8 cellular contexts compared by ENCODE assay signal in genomic region chr2:129877795-129878775, GRCh38.
DNase-seq lines count a peak whose midpoint lies in the region; ATAC-seq, FAIRE-seq and TF ChIP-seq lines count a peak whose summit lies in the region.

No MANE protein-coding gene starts in this region.

- no peaks in the 10 kb centered on the region for H3K23me2 ChIP-seq in H1 (ENCODE audit: low read depth, low read length)

- H3K27me3 ChIP-seq in SJCRH30 = no peaks in the 10 kb centered on the region
- no peaks in the 10 kb centered on the region for H3K27me3 ChIP-seq in H1 (replicated peaks in 1 of 4; ENCODE audit: control insufficient read depth in 3 of 4, extremely low read depth in 1 of 4, insufficient read depth in 3 of 4, low read length in 3 of 4)
- H3K27me3 ChIP-seq in thymus (ENCODE audit: control insufficient read depth, insufficient read depth) = no peaks in the 10 kb centered on the region

- no peak overlapping the region for H3K27ac Mint-ChIP-seq in activated CD4-positive, alpha-beta T cell treated with anti-CD3 and anti-CD28 coated beads, Interleukin-2, amount 10 ng/mL, durations not matched to agents 7 days and 5 days

- no peak overlapping the region for H3K23ac ChIP-seq in H1 (ENCODE audit: insufficient read length)

- no peaks in the 10 kb centered on the region for H3K9me3 Mint-ChIP-seq in activated CD4-positive, alpha-beta T cell treated with anti-CD3 and anti-CD28 coated beads, Interleukin-2, amount 10 ng/mL, durations not matched to agents 7 days and 5 days

- TF ChIP-seq POLR2A in H1 (IDR thresholded peaks at IDR 0.05; ENCODE audit: control extremely low read depth in 1 of 2, low read depth in 2 of 2, low read length in 2 of 2) = no peak

- H3K4me3 ChIP-seq in SJCRH30 (peak overlapping the region; percentile 41), H1 (ENCODE audit: extremely low read depth in 1 of 4, insufficient read depth in 2 of 4, low read depth in 3 of 4, low read length in 4 of 4) (peak overlapping the region; percentile 48 to 89 (median 58)), thymus (ENCODE audit: low read length) (peak overlapping the region; percentile 54)

- H3K9me3 ChIP-seq in SJCRH30 (replicated peaks) = no peaks in the 10 kb centered on the region; the same call in 1 of the 2 replicates
- H3K9me3 ChIP-seq in H1 (ENCODE audit: insufficient read depth in 2 of 2, low read depth in 1 of 2, low read length in 1 of 2) = no peaks in the 10 kb centered on the region; a peak in 1 of 4 replicates
- no peaks in the 10 kb centered on the region for H3K9me3 ChIP-seq in thymus (ENCODE audit: control insufficient read depth)

- no peak overlapping the region for H3K18ac ChIP-seq in H1 (ENCODE audit: extremely low read depth, low read length)

- DNase-seq in activated CD4-positive, alpha-beta T cell treated with anti-CD3 and anti-CD28 coated beads, Interleukin-2, amount 10 ng/mL, durations not matched to agents 7 days and 5 days = no peak
- no peak for DNase-seq in activated CD4-positive, alpha-beta T cell treated with anti-CD3 and anti-CD28 coated beads for 4 hours
- DNase-seq in SJCRH30 = no peak
- DNase-seq in H1 (ENCODE audit: low read depth in 1 of 2, low spot score in 2 of 2) = peak in 1 of 2 experiments; percentile 59
- DNase-seq in mesenteric fat pad (ENCODE audit: low spot score) = peak; percentile 84
- no peak for DNase-seq in dedifferentiated amniotic fluid mesenchymal stem cell (ENCODE audit: extremely low spot score)

- H2BK20ac ChIP-seq in H1 (ENCODE audit: low read length) = no peak overlapping the region

- H3K36me3 ChIP-seq in SJCRH30 (no peaks in the 10 kb centered on the region), H1 (ENCODE audit: control insufficient read depth in 2 of 4, insufficient read depth in 4 of 4, low read length in 3 of 4) (no peaks in the 10 kb centered on the region), thymus (ENCODE audit: control insufficient read depth, insufficient read depth) (no peaks in the 10 kb centered on the region)

- no peak overlapping the region for H2BK12ac ChIP-seq in H1 (ENCODE audit: low read depth, low read length)

- H4K5ac ChIP-seq in H1 (ENCODE audit: insufficient read length, low read depth, low read length) = peak overlapping the region; percentile 44

- H3K4ac ChIP-seq in H1 (replicated peaks; ENCODE audit: insufficient read length, low read depth, low read length) = no peak overlapping the region

- peak overlapping the region; percentile 63 for H3K4me3 Mint-ChIP-seq in activated CD4-positive, alpha-beta T cell treated with anti-CD3 and anti-CD28 coated beads, Interleukin-2, amount 10 ng/mL, durations not matched to agents 7 days and 5 days

- H3K27ac ChIP-seq in SJCRH30 (no peak overlapping the region), H1 (ENCODE audit: low read depth, low read length) (no peak overlapping the region), thymus (ENCODE audit: low read depth) (no peak overlapping the region)

- H2AK5ac ChIP-seq in H1 (ENCODE audit: low read depth, low read length) = no peak overlapping the region

- H3K79me2 ChIP-seq in H1 (ENCODE audit: control insufficient read depth in 1 of 2, insufficient read depth in 2 of 2, low read length in 2 of 2) = no peaks in the 10 kb centered on the region

- no peak overlapping the region for H2BK120ac ChIP-seq in H1 (replicated peaks; ENCODE audit: low read depth, low read length)

- no peak overlapping the region for H3K14ac ChIP-seq in H1 (ENCODE audit: insufficient read length)

- no peaks in the 10 kb centered on the region for H3K36me3 Mint-ChIP-seq in activated CD4-positive, alpha-beta T cell treated with anti-CD3 and anti-CD28 coated beads, Interleukin-2, amount 10 ng/mL, durations not matched to agents 7 days and 5 days (ENCODE audit: low read depth)

- H4K91ac ChIP-seq in H1 (replicated peaks; ENCODE audit: insufficient read length, low read length) = peak overlapping the region; percentile 26

- no peak overlapping the region for H2BK5ac ChIP-seq in H1 (ENCODE audit: low read depth, low read length)

- H2AFZ ChIP-seq in H1 (ENCODE audit: low read length) = no peak overlapping the region

- H4K20me1 ChIP-seq in H1 (replicated peaks in 1 of 2; ENCODE audit: control insufficient read depth in 1 of 2, insufficient read depth in 2 of 2, low read length in 2 of 2) = no peaks in the 10 kb centered on the region

- H2BK15ac ChIP-seq in H1 (ENCODE audit: low read length) = no peak overlapping the region

- CTCF ChIA-PET in activated CD4-positive, alpha-beta T cell treated with anti-CD3 and anti-CD28 coated beads, Interleukin-2, amount 10 ng/mL, durations not matched to agents 7 days and 5 days (lab: Charles Lee) = no interaction called here
- CTCF ChIA-PET in H1 (lab: Charles Lee; ENCODE audit: partially characterized antibody) = interaction anchor here (1.7 to 2.3 kb wide), 2 partner anchors 45 to 120 kb away, joined by 3 to 8 read pairs; no protein-coding TSS in a partner anchor

- no peak overlapping the region for H4K8ac ChIP-seq in H1 (ENCODE audit: extremely low read depth, insufficient read depth, low read length)

- WGBS in H1 (ENCODE audit: extremely low coverage in 1 of 2, insufficient coverage in 1 of 2, insufficient read length in 1 of 2, insufficient replicate concordance in 2 of 2, low coverage in 1 of 2, low lambda C conversion rate in 2 of 2, missing lambda C conversion rate in 1 of 2), 2 experiments = 60% methylated on average over 34 of the region's 50 CpGs; no CpG with 5 or more reads in 1 of the 2 experiments
- 50% methylated on average over 50 of the region's 50 CpGs for WGBS in thymus

- peak; percentile 21 for ATAC-seq in HG02870 (IDR thresholded peaks at IDR 0.05; ENCODE audit: unreplicated experiment)

- POLR2A ChIA-PET in activated CD4-positive, alpha-beta T cell treated with anti-CD3 and anti-CD28 coated beads, Interleukin-2, amount 10 ng/mL, durations not matched to agents 7 days and 5 days (lab: Charles Lee) = no interaction called here
- POLR2A ChIA-PET in H1 (lab: Charles Lee; ENCODE audit: partially characterized antibody) = interaction anchor here (1.0 kb wide), 1 partner anchor 120 kb away, joined by 3 read pairs; no protein-coding TSS in a partner anchor

- peaks cover 9% of the 10 kb centered on the region for H3K4me1 Mint-ChIP-seq in activated CD4-positive, alpha-beta T cell treated with anti-CD3 and anti-CD28 coated beads, Interleukin-2, amount 10 ng/mL, durations not matched to agents 7 days and 5 days

- H3K79me1 ChIP-seq in H1 (ENCODE audit: low read depth, low read length) = no peaks in the 10 kb centered on the region

- no peak for TF ChIP-seq CTCF in H1 (IDR thresholded peaks at IDR 0.05; ENCODE audit: control extremely low read depth in 1 of 3, insufficient read depth in 1 of 3, low read depth in 1 of 3, low read length in 3 of 3)

- no peaks in the 10 kb centered on the region for H3K27me3 Mint-ChIP-seq in activated CD4-positive, alpha-beta T cell treated with anti-CD3 and anti-CD28 coated beads, Interleukin-2, amount 10 ng/mL, durations not matched to agents 7 days and 5 days

- peak overlapping the region; percentile 69 to 82 for H3K4me2 ChIP-seq in H1 (ENCODE audit: insufficient read depth in 1 of 2, low read depth in 2 of 2, low read length in 2 of 2)

- TF ChIP-seq EP300 in H1 (IDR thresholded peaks at IDR 0.05; ENCODE audit: borderline replicate concordance in 1 of 2, low read depth in 2 of 2, low read length in 2 of 2) = no peak

- no peak overlapping the region for H3K9ac ChIP-seq in H1 (replicated peaks in 1 of 4; ENCODE audit: extremely low read depth in 1 of 4, low read depth in 3 of 4, low read length in 3 of 4)

- TF ChIP-seq RAD21 in H1 (IDR thresholded peaks at IDR 0.05 in 1 of 2, conservative IDR thresholded peaks at IDR 0.05 in 1 of 2; ENCODE audit: low read depth in 2 of 2, low read length in 2 of 2) = no peak

- no peak overlapping the region for H3K56ac ChIP-seq in H1 (replicated peaks; ENCODE audit: insufficient read length, low read depth, low read length)

- no peak for FAIRE-seq in H1 (lab: Jason Lieb, UNC)

- H3K4me1 ChIP-seq in SJCRH30 (no peaks in the 10 kb centered on the region), H1 (replicated peaks in 1 of 4; ENCODE audit: control insufficient read depth in 3 of 4, insufficient read depth in 4 of 4, low read length in 3 of 4) (no peaks in the 10 kb centered on the region; a peak in 3 of 7 replicates), thymus (ENCODE audit: control insufficient read depth, insufficient read depth, low read length) (peaks cover 6% of the 10 kb centered on the region)

TF ChIP-seq in H1, 55 proteins besides CTCF, POLR2A, EP300 and RAD21:
- TF ChIP-seq CREB1 (IDR thresholded peaks at IDR 0.05) (0 out of 2 replicates have a peak, but pooled peaks have one; percentile 20), CHD1 (IDR thresholded peaks at IDR 0.05; ENCODE audit: low read depth, low read length) (no peak), JUND (IDR thresholded peaks at IDR 0.05; ENCODE audit: low read length) (no peak), NANOG (IDR thresholded peaks at IDR 0.05; ENCODE audit: insufficient read depth, low read depth, low read length, poor library complexity, severe bottlenecking) (no peak), POLR2AphosphoS5 (IDR thresholded peaks at IDR 0.05; ENCODE audit: low read depth, low read length) (no peak), CBX5 (IDR thresholded peaks at IDR 0.05; ENCODE audit: low read depth, low read length) (no peak), SIX5 (IDR thresholded peaks at IDR 0.05; ENCODE audit: low read depth, low read length) (no peak), BRCA1 (IDR thresholded peaks at IDR 0.05; ENCODE audit: low read depth, low read length) (no peak), PHF8 (conservative IDR thresholded peaks at IDR 0.05; ENCODE audit: low read depth, low read length) (0 out of 2 replicates have a peak, but pooled peaks have one; percentile 22)
- TF ChIP-seq, protein P1, sequence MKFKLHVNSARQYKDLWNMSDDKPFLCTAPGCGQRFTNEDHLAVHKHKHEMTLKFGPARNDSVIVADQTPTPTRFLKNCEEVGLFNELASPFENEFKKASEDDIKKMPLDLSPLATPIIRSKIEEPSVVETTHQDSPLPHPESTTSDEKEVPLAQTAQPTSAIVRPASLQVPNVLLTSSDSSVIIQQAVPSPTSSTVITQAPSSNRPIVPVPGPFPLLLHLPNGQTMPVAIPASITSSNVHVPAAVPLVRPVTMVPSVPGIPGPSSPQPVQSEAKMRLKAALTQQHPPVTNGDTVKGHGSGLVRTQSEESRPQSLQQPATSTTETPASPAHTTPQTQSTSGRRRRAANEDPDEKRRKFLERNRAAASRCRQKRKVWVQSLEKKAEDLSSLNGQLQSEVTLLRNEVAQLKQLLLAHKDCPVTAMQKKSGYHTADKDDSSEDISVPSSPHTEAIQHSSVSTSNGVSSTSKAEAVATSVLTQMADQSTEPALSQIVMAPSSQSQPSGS (IDR thresholded peaks at IDR 0.05; ENCODE audit: low read length) = peak; percentile 31; the same call in 1 of the 2 replicates
TF ChIP-seq in H1: peak in this region for 3.
